14 cellular contexts compared by ENCODE assay signal in the genomic region with DNA sequence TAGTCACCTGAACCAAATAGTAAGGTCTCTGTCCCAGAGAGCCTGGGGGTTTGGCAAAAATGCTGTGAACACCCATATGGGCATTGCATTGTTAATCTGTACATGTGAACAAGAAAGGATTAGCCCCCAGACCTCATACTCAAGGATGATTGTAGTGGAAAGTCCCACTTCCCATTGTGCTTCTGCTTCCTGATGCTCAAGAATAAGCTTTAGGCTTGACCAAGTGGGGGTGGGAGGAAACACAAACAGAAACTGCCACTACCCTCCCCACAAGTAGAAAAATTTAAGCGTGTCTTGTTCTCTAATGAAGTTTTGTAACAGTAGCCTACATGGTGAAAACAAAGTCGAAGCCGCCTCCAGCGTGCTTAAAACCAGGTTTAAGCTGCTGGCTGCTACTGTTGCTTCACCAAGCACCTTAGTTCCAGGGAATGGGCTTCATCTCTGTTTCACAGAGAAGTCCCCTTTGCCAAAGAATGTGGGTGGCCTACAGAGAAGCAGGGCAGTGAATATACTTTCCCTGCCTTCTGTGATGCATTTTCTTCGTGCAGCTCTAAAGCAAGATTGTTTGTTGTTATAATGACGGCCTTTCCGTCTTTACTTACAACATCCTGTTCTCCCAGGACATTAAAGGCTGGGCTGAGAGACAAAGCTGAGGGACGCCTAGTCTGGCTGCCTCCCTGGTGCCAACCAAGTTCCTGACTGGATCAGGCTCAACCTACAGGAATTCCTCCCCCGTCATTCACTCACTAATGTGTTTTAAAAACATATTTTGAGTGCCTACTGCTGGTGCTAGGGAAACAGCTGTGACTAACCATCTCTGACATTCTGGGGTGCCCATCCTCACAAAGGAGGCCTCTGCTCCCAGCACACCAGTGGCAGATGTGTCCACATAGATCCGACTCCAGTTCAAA. TPM values are rescaled to one million over a fixed set of nuclear protein-coding genes. Genes with fewer than 3 reads are reported as not detected.
A peak's percentile ranks its signal among the peaks of the same experiment; 100 is the strongest.
DNase-seq lines count a peak whose midpoint lies in the region; ATAC-seq, FAIRE-seq and TF ChIP-seq lines count a peak whose summit lies in the region.
"Had no signal": no experiment of that assay in that cellular context is flagged by ENCODE, and none has a peak within 500 bp of the region (broad histone marks: within the 10 kb centered on the region; RNA-seq: fewer than 3 reads in every experiment).

No MANE protein-coding gene starts in this region.

- TF ChIP-seq CTCF in AG10803 (conservative IDR thresholded peaks at IDR 0.05; ENCODE audit: low read length) (no peak), H1 (IDR thresholded peaks at IDR 0.05; ENCODE audit: control extremely low read depth in 1 of 3, insufficient read depth in 1 of 3, low read depth in 1 of 3, low read length in 3 of 3) (no peak)

- ATAC-seq in sciatic nerve = no peak

- intact Hi-C loops in sciatic nerve (cut with DNase I) = no loop called here

- peak overlapping the region; percentile 68; the same call in 1 of the 2 replicates for H3K18ac ChIP-seq in H1 (ENCODE audit: extremely low read depth, low read length)

- no peak for FAIRE-seq in H1 (lab: Jason Lieb, UNC)
- FAIRE-seq: colon had no signal

- H3K9ac ChIP-seq in H1 (replicated peaks in 1 of 4; ENCODE audit: extremely low read depth in 1 of 4, low read depth in 3 of 4, low read length in 3 of 4) = 0 out of 7 replicates have a peak overlapping the region, but pooled peaks of 1 of the 4 experiments have one; percentile 4

- peak overlapping the region; percentile 11 to 24; a peak in 2 of 4 replicates for H3K4me2 ChIP-seq in H1 (ENCODE audit: insufficient read depth in 1 of 2, low read depth in 2 of 2, low read length in 2 of 2)

- H3K56ac ChIP-seq in H1 (replicated peaks; ENCODE audit: insufficient read length, low read depth, low read length) = no peak overlapping the region

- no peak overlapping the region for H3K27ac ChIP-seq in H1 (ENCODE audit: low read depth, low read length)
- H3K27ac ChIP-seq: SK-N-MC, stomach had no signal

- H2AK5ac ChIP-seq in H1 (ENCODE audit: low read depth, low read length) = no peak overlapping the region

- H3K4me1 ChIP-seq in H1 (replicated peaks in 1 of 4; ENCODE audit: control insufficient read depth in 3 of 4, insufficient read depth in 4 of 4, low read length in 3 of 4) = peaks cover 3 to 13% (median 7%) of the 10 kb centered on the region in 4 experiments; a peak in 3 of 7 replicates
- H3K4me1 ChIP-seq: stomach had no signal

- no peak for TF ChIP-seq EP300 in H1 (IDR thresholded peaks at IDR 0.05; ENCODE audit: borderline replicate concordance in 1 of 2, low read depth in 2 of 2, low read length in 2 of 2)

- peak overlapping the region; percentile 8; the same call in 1 of the 2 replicates for H2BK20ac ChIP-seq in H1 (ENCODE audit: low read length)

- WGBS in H1 (ENCODE audit: extremely low coverage in 1 of 2, insufficient coverage in 1 of 2, insufficient read length in 1 of 2, insufficient replicate concordance in 2 of 2, low coverage in 1 of 2, low lambda C conversion rate in 2 of 2, missing lambda C conversion rate in 1 of 2), 2 experiments = 52% methylated on average over 10 of the region's 10 CpGs; no CpG with 5 or more reads in 1 of the 2 experiments

- H3K4me3 ChIP-seq in AG10803 (ENCODE audit: low read length) (no peak overlapping the region), MG63 (no peak overlapping the region), H1 (ENCODE audit: extremely low read depth in 1 of 4, insufficient read depth in 2 of 4, low read depth in 3 of 4, low read length in 4 of 4) (no peak overlapping the region)
- H3K4me3 ChIP-seq: SK-N-MC, skin epidermis, stomach had no signal

- DNase-seq in AG10803 (ENCODE audit: low read depth) = peak; percentile 57
- DNase-seq in MG63 = peak; percentile 91
- DNase-seq in H1 (ENCODE audit: low read depth in 1 of 2, low spot score in 2 of 2) = no peak
- peak; percentile 44 to 97 for DNase-seq in lung microvascular endothelial cell (ENCODE audit: low read depth in 2 of 2)
- DNase-seq in sciatic nerve (ENCODE audit: low spot score) = no peak
- no peak for DNase-seq in NCI-H2196 treated with DMSO at 0.1 percent for 48 hours (lab: John Stamatoyannopoulos, UW; ENCODE audit: unreplicated experiment)
- DNase-seq in GM19240 (ENCODE audit: insufficient read length, low spot score) = no peak
- DNase-seq in NCI-H2107 (lab: John Stamatoyannopoulos, UW) = no peak
- DNase-seq: activated CD8-positive, alpha-beta memory T cell treated with anti-CD3 and anti-CD28 coated beads for 24 hours; CD4-positive, CD25-positive, alpha-beta regulatory T cell; stomach had no signal

- no peaks in the 10 kb centered on the region for H4K20me1 ChIP-seq in H1 (replicated peaks in 1 of 2; ENCODE audit: control insufficient read depth in 1 of 2, insufficient read depth in 2 of 2, low read length in 2 of 2)

- H3K79me1 ChIP-seq in H1 (ENCODE audit: low read depth, low read length) = no peaks in the 10 kb centered on the region; the same call in 1 of the 2 replicates

- no peak overlapping the region for H4K8ac ChIP-seq in H1 (ENCODE audit: extremely low read depth, insufficient read depth, low read length)

- no peaks in the 10 kb centered on the region for H3K9me3 ChIP-seq in MG63
- H3K9me3 ChIP-seq in H1 (ENCODE audit: insufficient read depth in 2 of 2, low read depth in 1 of 2, low read length in 1 of 2) = no peaks in the 10 kb centered on the region
- H3K9me3 ChIP-seq: stomach had no signal

- no peak for TF ChIP-seq RAD21 in H1 (IDR thresholded peaks at IDR 0.05 in 1 of 2, conservative IDR thresholded peaks at IDR 0.05 in 1 of 2; ENCODE audit: low read depth in 2 of 2, low read length in 2 of 2)

- TF ChIP-seq POLR2A in H1 (IDR thresholded peaks at IDR 0.05; ENCODE audit: control extremely low read depth in 1 of 2, low read depth in 2 of 2, low read length in 2 of 2) = no peak

- H2AFZ ChIP-seq in H1 (ENCODE audit: low read length) = peak overlapping the region; percentile 52; the same call in 1 of the 2 replicates

- 0 out of 2 replicates have a peak, but pooled peaks cover 2% of the 10 kb centered on the region for H3K23me2 ChIP-seq in H1 (ENCODE audit: low read depth, low read length)

- H2BK12ac ChIP-seq in H1 (ENCODE audit: low read depth, low read length) = peak overlapping the region; percentile 86; the same call in 1 of the 2 replicates

- H3K14ac ChIP-seq in H1 (ENCODE audit: insufficient read length) = no peak overlapping the region

- no peaks in the 10 kb centered on the region for H3K79me2 ChIP-seq in H1 (ENCODE audit: control insufficient read depth in 1 of 2, insufficient read depth in 2 of 2, low read length in 2 of 2)

- no peaks in the 10 kb centered on the region for H3K36me3 ChIP-seq in MG63
- no peaks in the 10 kb centered on the region for H3K36me3 ChIP-seq in H1 (ENCODE audit: control insufficient read depth in 2 of 4, insufficient read depth in 4 of 4, low read length in 3 of 4)
- H3K36me3 ChIP-seq: stomach had no signal

- no peaks in the 10 kb centered on the region for H3K27me3 ChIP-seq in MG63
- no peaks in the 10 kb centered on the region for H3K27me3 ChIP-seq in H1 (replicated peaks in 1 of 4; ENCODE audit: control insufficient read depth in 3 of 4, extremely low read depth in 1 of 4, insufficient read depth in 3 of 4, low read length in 3 of 4)

- H4K91ac ChIP-seq in H1 (replicated peaks; ENCODE audit: insufficient read length, low read length) = peak overlapping the region; percentile 37

- H3K23ac ChIP-seq in H1 (ENCODE audit: insufficient read length) = no peak overlapping the region

- peak overlapping the region; percentile 32; the same call in 1 of the 2 replicates for H2BK15ac ChIP-seq in H1 (ENCODE audit: low read length)

- H2BK120ac ChIP-seq in H1 (replicated peaks; ENCODE audit: low read depth, low read length) = peak overlapping the region; percentile 73

- H2BK5ac ChIP-seq in H1 (ENCODE audit: low read depth, low read length) = peak overlapping the region; percentile 86; the same call in 1 of the 2 replicates

- peak overlapping the region; percentile 10 for H4K5ac ChIP-seq in H1 (ENCODE audit: insufficient read length, low read depth, low read length)

- POLR2A ChIA-PET in H1 (lab: Charles Lee; ENCODE audit: partially characterized antibody) = interaction anchor here (0.9 to 1.7 kb wide), 3 partner anchors 9 to 32 kb away, joined by 3 to 4 read pairs (median 3); a partner anchor contains a TSS

- H3K4ac ChIP-seq in H1 (replicated peaks; ENCODE audit: insufficient read length, low read depth, low read length) = no peak overlapping the region

- CTCF ChIA-PET in H1 (lab: Charles Lee; ENCODE audit: partially characterized antibody) = interaction anchor here (1.0 to 1.9 kb wide), 4 partner anchors 29 to 317 kb away, joined by 3 to 10 read pairs (median 4); no protein-coding TSS in a partner anchor

RNA-seq across cellular contexts. Expression of a gene that starts 32.1 kb away (rescaled TPM):
- 20.6 and 30.1 TPM in 2 replicates for total RNA-seq in MG63 (2014; rRNA removed; shearing (Covaris generic); ENCODE audit: low replicate concordance)
- total RNA-seq in H1 (2021; fragmentation: NEBNext Ultra II Directional; extraction: Animal tissue kit (Norgen Biotek cat#: 25700)) = 30.5 and 32.4 TPM in 2 replicates
- 2.7 and 6.9 TPM in 2 replicates for polyA plus RNA-seq in H1 (2011; rRNA removed)
- 7.2 TPM for polyA plus RNA-seq in H1 (2011; cell fraction: cytosol; rRNA removed)
- 6.1 TPM for polyA plus RNA-seq in H1 (2011; cell fraction: nucleus; rRNA removed)
- 6.2 to 13.8 TPM (median 10.9 TPM) in 4 replicates for polyA plus RNA-seq in H1 (2012, experiment 1 of 2)
- 0.52 TPM for polyA plus RNA-seq in H1 (2012, experiment 2 of 2)
- 23.2 TPM for polyA plus RNA-seq in H1 (2013, experiment 1 of 2)
- polyA plus RNA-seq in H1 (2013, experiment 2 of 2) = 24.2 TPM
- 20.5 and 20.9 TPM in 2 replicates for polyA minus RNA-seq in H1 (2011; rRNA and poly(A)+ RNA removed)
- polyA minus RNA-seq in H1 (2011; cell fraction: cytosol; rRNA and poly(A)+ RNA removed) = 16.2 TPM
- polyA minus RNA-seq in H1 (2011; cell fraction: nucleus; rRNA and poly(A)+ RNA removed) = 46.3 TPM
- 11.1 and 14.9 TPM in 2 replicates for total RNA-seq in lung microvascular endothelial cell
- total RNA-seq in sciatic nerve = 136 TPM

RNA-seq across cellular contexts. Expression of a gene that starts 51.5 kb away (rescaled TPM):
- not detected in 2 replicates for total RNA-seq in MG63 (2014; rRNA removed; shearing (Covaris generic); ENCODE audit: low replicate concordance)
- total RNA-seq in H1 (2021; fragmentation: NEBNext Ultra II Directional; extraction: Animal tissue kit (Norgen Biotek cat#: 25700)) = not detected in 2 replicates
- polyA plus RNA-seq in H1 (2011; rRNA removed) = not detected in 2 replicates
- not detected for polyA plus RNA-seq in H1 (2011; cell fraction: cytosol; rRNA removed)
- polyA plus RNA-seq in H1 (2011; cell fraction: nucleus; rRNA removed) = not detected
- not detected in 4 replicates for polyA plus RNA-seq in H1 (2012, experiment 1 of 2)
- not detected for polyA plus RNA-seq in H1 (2012, experiment 2 of 2)
- not detected for polyA plus RNA-seq in H1 (2013, experiment 1 of 2)
- polyA plus RNA-seq in H1 (2013, experiment 2 of 2) = not detected
- polyA minus RNA-seq in H1 (2011; rRNA and poly(A)+ RNA removed) = not detected in 2 replicates
- polyA minus RNA-seq in H1 (2011; cell fraction: cytosol; rRNA and poly(A)+ RNA removed) = not detected
- not detected for polyA minus RNA-seq in H1 (2011; cell fraction: nucleus; rRNA and poly(A)+ RNA removed)
- total RNA-seq in lung microvascular endothelial cell (not detected in 2 replicates), sciatic nerve (2.4 TPM)
- total RNA-seq: CD4-positive, CD25-positive, alpha-beta regulatory T cell; stomach had no signal
- polyA plus RNA-seq: CD4-positive, CD25-positive, alpha-beta regulatory T cell had no signal

RNA-seq across cellular contexts. Expression of a gene that starts 55.0 kb away (rescaled TPM):
- not detected in 2 replicates for total RNA-seq in MG63 (2014; rRNA removed; shearing (Covaris generic); ENCODE audit: low replicate concordance)
- not detected in 2 replicates for total RNA-seq in H1 (2021; fragmentation: NEBNext Ultra II Directional; extraction: Animal tissue kit (Norgen Biotek cat#: 25700))
- 0.03 and 0.09 TPM in 2 replicates for polyA plus RNA-seq in H1 (2011; rRNA removed)
- polyA plus RNA-seq in H1 (2011; cell fraction: cytosol; rRNA removed) = 0.08 TPM
- 0.14 TPM for polyA plus RNA-seq in H1 (2011; cell fraction: nucleus; rRNA removed)
- polyA plus RNA-seq in H1 (2012, experiment 1 of 2) = not detected in 4 replicates
- not detected for polyA plus RNA-seq in H1 (2012, experiment 2 of 2)
- polyA plus RNA-seq in H1 (2013, experiment 1 of 2) = 0.02 TPM
- not detected for polyA plus RNA-seq in H1 (2013, experiment 2 of 2)
- 0.35 and 0.68 TPM in 2 replicates for polyA minus RNA-seq in H1 (2011; rRNA and poly(A)+ RNA removed)
- polyA minus RNA-seq in H1 (2011; cell fraction: cytosol; rRNA and poly(A)+ RNA removed) = not detected
- polyA minus RNA-seq in H1 (2011; cell fraction: nucleus; rRNA and poly(A)+ RNA removed) = not detected
- total RNA-seq in lung microvascular endothelial cell (not detected in 2 replicates), sciatic nerve (not detected)
- total RNA-seq: CD4-positive, CD25-positive, alpha-beta regulatory T cell; stomach had no signal
- polyA plus RNA-seq: CD4-positive, CD25-positive, alpha-beta regulatory T cell; stomach had no signal

Comparison
In these comparisons a context has a peak if more than half of its experiments do, and no peak if none do; other contexts are left out.
1. DNase-seq: peak in AG10803 (single experiment), MG63 (single experiment) and lung microvascular endothelial cell (2 of 2); none in H1 (0 of 2), sciatic nerve (single experiment), NCI-H2196 treated with DMSO at 0.1 percent for 48 hours (single experiment), GM19240 (single experiment) and NCI-H2107 (single experiment).